Comparison of ENCODE assay signal across 1 cellular context in the genomic region with DNA sequence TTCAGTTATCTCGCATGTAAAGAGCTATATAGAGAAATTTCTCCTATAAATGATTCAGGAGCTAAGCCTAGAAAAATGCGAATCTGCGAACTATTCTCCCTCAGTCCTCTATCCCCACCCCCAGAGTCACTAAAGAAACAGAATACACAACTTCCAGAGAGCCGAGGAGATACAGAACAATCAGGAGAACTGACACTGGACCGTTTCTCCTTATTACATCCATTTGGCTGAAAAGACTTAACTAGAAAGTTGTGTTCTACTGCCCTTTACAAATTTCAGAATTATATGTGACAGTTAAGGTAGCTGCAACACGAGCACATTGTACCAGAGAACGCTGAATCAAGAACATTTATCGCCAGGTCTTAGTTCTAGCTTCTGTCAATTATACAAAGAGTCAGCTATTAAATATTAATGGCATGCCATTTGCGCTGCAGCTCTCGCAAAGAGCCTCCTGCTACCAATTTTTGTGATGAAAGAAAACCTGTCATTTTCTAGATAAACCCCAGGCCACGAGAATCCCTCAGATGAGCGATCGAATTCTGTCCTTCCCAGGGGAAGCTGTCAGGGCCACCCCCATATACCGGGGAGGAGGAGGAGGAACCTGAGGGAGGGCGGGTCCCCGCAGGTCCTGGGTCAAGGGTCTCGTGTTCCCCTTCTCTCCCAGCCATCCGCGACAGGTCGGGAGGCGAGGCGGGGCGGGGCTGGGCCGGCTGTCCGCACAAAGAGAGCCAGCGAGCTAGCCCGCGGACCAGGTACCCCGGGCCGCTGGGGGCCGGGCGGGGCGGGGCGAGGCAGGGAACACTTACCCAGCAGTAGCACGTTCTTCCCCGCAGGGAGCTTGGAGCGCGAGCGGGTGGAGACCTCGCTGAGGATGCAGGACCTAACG.
A peak's percentile ranks its signal among the peaks of the same experiment; 100 is the strongest.
TF ChIP-seq lines count a peak whose summit lies in the region.

No MANE protein-coding gene starts in this region.

TF ChIP-seq in HepG2, 621 proteins besides CTCF, POLR2A, EP300 and RAD21 (continued from another document and continues in another):
- TF ChIP-seq MTF2 (CRISPR knock-in tag; IDR thresholded peaks at IDR 0.05; ENCODE audit: borderline replicate concordance) (no peak), PITX1 (CRISPR knock-in tag; IDR thresholded peaks at IDR 0.05) (no peak), DMAP1 (CRISPR knock-in tag; IDR thresholded peaks at IDR 0.05) (peak; percentile 20), IRX3 (CRISPR knock-in tag; IDR thresholded peaks at IDR 0.05; ENCODE audit: borderline replicate concordance, low read depth) (no peak), ZNF883 (CRISPR knock-in tag; IDR thresholded peaks at IDR 0.05; ENCODE audit: not compliant biosample characterization) (no peak), ZZZ3 (CRISPR knock-in tag; IDR thresholded peaks at IDR 0.05; ENCODE audit: borderline replicate concordance) (no peak), ZNF136 (CRISPR knock-in tag; IDR thresholded peaks at IDR 0.05; ENCODE audit: low read depth) (no peak), ZNF33A (CRISPR knock-in tag; IDR thresholded peaks at IDR 0.05; ENCODE audit: borderline replicate concordance) (no peak), ZNF562 (CRISPR knock-in tag; IDR thresholded peaks at IDR 0.05; ENCODE audit: borderline replicate concordance) (no peak), DDIT3 (CRISPR knock-in tag; IDR thresholded peaks at IDR 0.05) (no peak), ELF1 (CRISPR knock-in tag; IDR thresholded peaks at IDR 0.05) (no peak), ZNF670 (CRISPR knock-in tag; IDR thresholded peaks at IDR 0.05; ENCODE audit: borderline replicate concordance) (no peak), GZF1 (CRISPR knock-in tag; IDR thresholded peaks at IDR 0.05) (no peak), ZNF329 (CRISPR knock-in tag; IDR thresholded peaks at IDR 0.05; ENCODE audit: low read depth) (peak; percentile 56), ZBTB21 (CRISPR knock-in tag; IDR thresholded peaks at IDR 0.05) (no peak), YEATS2 (CRISPR knock-in tag; IDR thresholded peaks at IDR 0.05; ENCODE audit: borderline replicate concordance) (no peak), HNRNPK (IDR thresholded peaks at IDR 0.05; ENCODE audit: low read depth, low read length, poor library complexity, severe bottlenecking) (no peak), ZNF205 (CRISPR knock-in tag; IDR thresholded peaks at IDR 0.05) (no peak), ZSCAN21 (CRISPR knock-in tag; IDR thresholded peaks at IDR 0.05; ENCODE audit: borderline replicate concordance) (no peak; the same call in 1 of the 2 replicates), ZNF737 (CRISPR knock-in tag; IDR thresholded peaks at IDR 0.05; ENCODE audit: borderline replicate concordance) (no peak), MZF1 (CRISPR knock-in tag; IDR thresholded peaks at IDR 0.05; ENCODE audit: borderline replicate concordance) (no peak), ZBTB38 (CRISPR knock-in tag; IDR thresholded peaks at IDR 0.05) (0 out of 2 replicates have a peak, but pooled peaks have one; percentile 15), ZBTB4 (CRISPR knock-in tag; IDR thresholded peaks at IDR 0.05; ENCODE audit: borderline replicate concordance) (no peak), CBX2 (IDR thresholded peaks at IDR 0.05; ENCODE audit: low read depth, low read length) (no peak), CBX2 (CRISPR knock-in tag; IDR thresholded peaks at IDR 0.05; ENCODE audit: low read depth) (no peak), HMGA1 (CRISPR knock-in tag; conservative IDR thresholded peaks at IDR 0.05) (no peak), ZNF589 (CRISPR knock-in tag; conservative IDR thresholded peaks at IDR 0.05) (no peak), SALL1 (CRISPR knock-in tag; IDR thresholded peaks at IDR 0.05) (no peak; the same call in none of the 2 replicates), FOXM1 (CRISPR knock-in tag; IDR thresholded peaks at IDR 0.05) (no peak), ZNF549 (CRISPR knock-in tag; IDR thresholded peaks at IDR 0.05) (no peak), ZNF230 (CRISPR knock-in tag; IDR thresholded peaks at IDR 0.05) (no peak), ZNF20 (CRISPR knock-in tag; IDR thresholded peaks at IDR 0.05) (no peak), SIX1 (CRISPR knock-in tag; IDR thresholded peaks at IDR 0.05; ENCODE audit: borderline replicate concordance) (no peak), ZNF530 (CRISPR knock-in tag; IDR thresholded peaks at IDR 0.05; ENCODE audit: low read depth) (no peak), ZNF674 (CRISPR knock-in tag; IDR thresholded peaks at IDR 0.05; ENCODE audit: low read depth) (no peak), ZNF75D (CRISPR knock-in tag; IDR thresholded peaks at IDR 0.05; ENCODE audit: borderline replicate concordance) (no peak), ZNF879 (CRISPR knock-in tag; IDR thresholded peaks at IDR 0.05) (no peak), ZBTB2 (CRISPR knock-in tag; IDR thresholded peaks at IDR 0.05; ENCODE audit: low read depth) (no peak), XRCC5 (optimal IDR thresholded peaks at IDR 0.05; ENCODE audit: low read length) (peak; percentile 40), TCF7L2 (IDR thresholded peaks at IDR 0.05; ENCODE audit: low read depth, low read length) (no peak), ZFX (CRISPR knock-in tag; IDR thresholded peaks at IDR 0.05; ENCODE audit: low read depth) (no peak), NFE2L1 (CRISPR knock-in tag; IDR thresholded peaks at IDR 0.05; ENCODE audit: borderline replicate concordance) (no peak), KDM3A (CRISPR knock-in tag; IDR thresholded peaks at IDR 0.05; ENCODE audit: low read depth) (no peak), ZNF124 (CRISPR knock-in tag; IDR thresholded peaks at IDR 0.05) (no peak), TRIM24 (CRISPR knock-in tag; IDR thresholded peaks at IDR 0.05) (no peak), SCMH1 (CRISPR knock-in tag; IDR thresholded peaks at IDR 0.05; ENCODE audit: borderline replicate concordance) (no peak), STAG1 (CRISPR knock-in tag; IDR thresholded peaks at IDR 0.05) (no peak), ZBTB46 (CRISPR knock-in tag; IDR thresholded peaks at IDR 0.05; ENCODE audit: borderline replicate concordance) (no peak), RARG (CRISPR knock-in tag; IDR thresholded peaks at IDR 0.05; ENCODE audit: low read depth) (no peak), PAF1 (CRISPR knock-in tag; IDR thresholded peaks at IDR 0.05) (no peak)
- TF ChIP-seq, protein P1, sequence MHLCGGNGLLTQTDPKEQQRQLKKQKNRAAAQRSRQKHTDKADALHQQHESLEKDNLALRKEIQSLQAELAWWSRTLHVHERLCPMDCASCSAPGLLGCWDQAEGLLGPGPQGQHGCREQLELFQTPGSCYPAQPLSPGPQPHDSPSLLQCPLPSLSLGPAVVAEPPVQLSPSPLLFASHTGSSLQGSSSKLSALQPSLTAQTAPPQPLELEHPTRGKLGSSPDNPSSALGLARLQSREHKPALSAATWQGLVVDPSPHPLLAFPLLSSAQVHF (CRISPR knock-in tag; IDR thresholded peaks at IDR 0.05), result no peak
- TF ChIP-seq, protein P2, sequence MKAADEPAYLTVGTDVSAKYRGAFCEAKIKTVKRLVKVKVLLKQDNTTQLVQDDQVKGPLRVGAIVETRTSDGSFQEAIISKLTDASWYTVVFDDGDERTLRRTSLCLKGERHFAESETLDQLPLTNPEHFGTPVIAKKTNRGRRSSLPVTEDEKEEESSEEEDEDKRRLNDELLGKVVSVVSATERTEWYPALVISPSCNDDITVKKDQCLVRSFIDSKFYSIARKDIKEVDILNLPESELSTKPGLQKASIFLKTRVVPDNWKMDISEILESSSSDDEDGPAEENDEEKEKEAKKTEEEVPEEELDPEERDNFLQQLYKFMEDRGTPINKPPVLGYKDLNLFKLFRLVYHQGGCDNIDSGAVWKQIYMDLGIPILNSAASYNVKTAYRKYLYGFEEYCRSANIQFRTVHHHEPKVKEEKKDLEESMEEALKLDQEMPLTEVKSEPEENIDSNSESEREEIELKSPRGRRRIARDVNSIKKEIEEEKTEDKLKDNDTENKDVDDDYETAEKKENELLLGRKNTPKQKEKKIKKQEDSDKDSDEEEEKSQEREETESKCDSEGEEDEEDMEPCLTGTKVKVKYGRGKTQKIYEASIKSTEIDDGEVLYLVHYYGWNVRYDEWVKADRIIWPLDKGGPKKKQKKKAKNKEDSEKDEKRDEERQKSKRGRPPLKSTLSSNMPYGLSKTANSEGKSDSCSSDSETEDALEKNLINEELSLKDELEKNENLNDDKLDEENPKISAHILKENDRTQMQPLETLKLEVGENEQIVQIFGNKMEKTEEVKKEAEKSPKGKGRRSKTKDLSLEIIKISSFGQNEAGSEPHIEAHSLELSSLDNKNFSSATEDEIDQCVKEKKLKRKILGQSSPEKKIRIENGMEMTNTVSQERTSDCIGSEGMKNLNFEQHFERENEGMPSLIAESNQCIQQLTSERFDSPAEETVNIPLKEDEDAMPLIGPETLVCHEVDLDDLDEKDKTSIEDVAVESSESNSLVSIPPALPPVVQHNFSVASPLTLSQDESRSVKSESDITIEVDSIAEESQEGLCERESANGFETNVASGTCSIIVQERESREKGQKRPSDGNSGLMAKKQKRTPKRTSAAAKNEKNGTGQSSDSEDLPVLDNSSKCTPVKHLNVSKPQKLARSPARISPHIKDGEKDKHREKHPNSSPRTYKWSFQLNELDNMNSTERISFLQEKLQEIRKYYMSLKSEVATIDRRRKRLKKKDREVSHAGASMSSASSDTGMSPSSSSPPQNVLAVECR (CRISPR knock-in tag; IDR thresholded peaks at IDR 0.05; ENCODE audit: borderline replicate concordance), result 0 out of 2 replicates have a peak, but pooled peaks have one; percentile 63
- TF ChIP-seq, protein P3, sequence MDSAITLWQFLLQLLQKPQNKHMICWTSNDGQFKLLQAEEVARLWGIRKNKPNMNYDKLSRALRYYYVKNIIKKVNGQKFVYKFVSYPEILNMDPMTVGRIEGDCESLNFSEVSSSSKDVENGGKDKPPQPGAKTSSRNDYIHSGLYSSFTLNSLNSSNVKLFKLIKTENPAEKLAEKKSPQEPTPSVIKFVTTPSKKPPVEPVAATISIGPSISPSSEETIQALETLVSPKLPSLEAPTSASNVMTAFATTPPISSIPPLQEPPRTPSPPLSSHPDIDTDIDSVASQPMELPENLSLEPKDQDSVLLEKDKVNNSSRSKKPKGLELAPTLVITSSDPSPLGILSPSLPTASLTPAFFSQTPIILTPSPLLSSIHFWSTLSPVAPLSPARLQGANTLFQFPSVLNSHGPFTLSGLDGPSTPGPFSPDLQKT (CRISPR knock-in tag; IDR thresholded peaks at IDR 0.05; ENCODE audit: borderline replicate concordance), result no peak
- TF ChIP-seq, protein P4, sequence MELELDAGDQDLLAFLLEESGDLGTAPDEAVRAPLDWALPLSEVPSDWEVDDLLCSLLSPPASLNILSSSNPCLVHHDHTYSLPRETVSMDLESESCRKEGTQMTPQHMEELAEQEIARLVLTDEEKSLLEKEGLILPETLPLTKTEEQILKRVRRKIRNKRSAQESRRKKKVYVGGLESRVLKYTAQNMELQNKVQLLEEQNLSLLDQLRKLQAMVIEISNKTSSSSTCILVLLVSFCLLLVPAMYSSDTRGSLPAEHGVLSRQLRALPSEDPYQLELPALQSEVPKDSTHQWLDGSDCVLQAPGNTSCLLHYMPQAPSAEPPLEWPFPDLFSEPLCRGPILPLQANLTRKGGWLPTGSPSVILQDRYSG (CRISPR knock-in tag; IDR thresholded peaks at IDR 0.05), result no peak
- TF ChIP-seq, protein P5, sequence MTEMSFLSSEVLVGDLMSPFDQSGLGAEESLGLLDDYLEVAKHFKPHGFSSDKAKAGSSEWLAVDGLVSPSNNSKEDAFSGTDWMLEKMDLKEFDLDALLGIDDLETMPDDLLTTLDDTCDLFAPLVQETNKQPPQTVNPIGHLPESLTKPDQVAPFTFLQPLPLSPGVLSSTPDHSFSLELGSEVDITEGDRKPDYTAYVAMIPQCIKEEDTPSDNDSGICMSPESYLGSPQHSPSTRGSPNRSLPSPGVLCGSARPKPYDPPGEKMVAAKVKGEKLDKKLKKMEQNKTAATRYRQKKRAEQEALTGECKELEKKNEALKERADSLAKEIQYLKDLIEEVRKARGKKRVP (CRISPR knock-in tag; IDR thresholded peaks at IDR 0.05), result no peak
